In genomic region chr5:133382661-133383579, GRCh38 we compare ENCODE assay signal across 17 cellular contexts.
"Had no signal": no experiment of that assay in that cellular context is flagged by ENCODE, and none has a peak within 500 bp of the region (broad histone marks: within the 10 kb centered on the region; RNA-seq: fewer than 3 reads in every experiment).

No MANE protein-coding gene starts in this region.

- H3K4me1 ChIP-seq: adrenal gland, esophagus squamous epithelium, gastrocnemius medialis had no signal

- H3K4me1 Mint-ChIP-seq: stimulated activated naive B cell treated with anti-CD40 and anti-IgM and Interleukin-4, amounts not matched to agents 10 μg/mL and 1 μg/mL and 100 μg/mL, for 72 hours had no signal

- H3K27ac ChIP-seq: adrenal gland, esophagus squamous epithelium, gastrocnemius medialis had no signal

- H3K27me3 ChIP-seq: adrenal gland, dorsolateral prefrontal cortex, gastrocnemius medialis had no signal

- ATAC-seq: activated naive CD4-positive, alpha-beta T cell treated with anti-CD3 and anti-CD28 coated beads, Interleukin-2, amount 50 U/mL, for 72 hours; activated T-cell treated with anti-CD3 and anti-CD28 coated beads, Interleukin-2, amount 50 U/mL, for 72 hours; gastrocnemius medialis; sciatic nerve; stimulated activated naive B cell treated with anti-CD40 and anti-IgM and Interleukin-4, amounts not matched to agents 10 μg/mL and 1 μg/mL and 100 μg/mL, for 72 hours had no signal

- H3K4me3 ChIP-seq: adrenal gland, dorsolateral prefrontal cortex, esophagus squamous epithelium, gastrocnemius medialis, smooth muscle cell had no signal

- H3K9me3 ChIP-seq: gastrocnemius medialis had no signal

- H3K9me3 Mint-ChIP-seq: activated naive CD4-positive, alpha-beta T cell treated with anti-CD3 and anti-CD28 coated beads, Interleukin-2, amount 50 U/mL, for 72 hours; central memory CD8-positive, alpha-beta T cell had no signal

- DNase-seq: activated gamma-delta T cell; activated T-cell treated with anti-CD3 and anti-CD28 coated beads, Interleukin-2, amount 50 U/mL, for 72 hours; adrenal gland; esophagus squamous epithelium; gastrocnemius medialis; hippocampal formation; stimulated activated CD4-positive, alpha-beta T cell treated with anti-CD3 and anti-CD28 coated beads, Interleukin-15, amount 100 ng/mL, for 24 hours; stimulated activated CD8-positive, alpha-beta memory T cell treated with anti-CD3 and anti-CD28 coated beads, Interleukin-4, amount 100 ng/mL, for 48 hours; stimulated activated naive B cell treated with anti-CD40 and anti-IgM and Interleukin-4, amounts not matched to agents 10 μg/mL and 1 μg/mL and 100 μg/mL, for 72 hours; T-helper 1 cell; T-helper 9 cell had no signal

- H3K4me3 Mint-ChIP-seq: activated T-cell treated with anti-CD3 and anti-CD28 coated beads, Interleukin-2, amount 50 U/mL, for 72 hours; central memory CD8-positive, alpha-beta T cell; nephron; stimulated activated naive B cell treated with anti-CD40 and anti-IgM and Interleukin-4, amounts not matched to agents 10 μg/mL and 1 μg/mL and 100 μg/mL, for 72 hours had no signal

- H3K27ac Mint-ChIP-seq: activated naive CD4-positive, alpha-beta T cell treated with anti-CD3 and anti-CD28 coated beads, Interleukin-2, amount 50 U/mL, for 72 hours; activated T-cell treated with anti-CD3 and anti-CD28 coated beads, Interleukin-2, amount 50 U/mL, for 72 hours; nephron; stimulated activated naive B cell treated with anti-CD40 and anti-IgM and Interleukin-4, amounts not matched to agents 10 μg/mL and 1 μg/mL and 100 μg/mL, for 72 hours had no signal

- H3K36me3 ChIP-seq: adrenal gland, esophagus squamous epithelium, gastrocnemius medialis had no signal
